ENCODE assay signal across 17 cellular contexts in the genomic region with DNA sequence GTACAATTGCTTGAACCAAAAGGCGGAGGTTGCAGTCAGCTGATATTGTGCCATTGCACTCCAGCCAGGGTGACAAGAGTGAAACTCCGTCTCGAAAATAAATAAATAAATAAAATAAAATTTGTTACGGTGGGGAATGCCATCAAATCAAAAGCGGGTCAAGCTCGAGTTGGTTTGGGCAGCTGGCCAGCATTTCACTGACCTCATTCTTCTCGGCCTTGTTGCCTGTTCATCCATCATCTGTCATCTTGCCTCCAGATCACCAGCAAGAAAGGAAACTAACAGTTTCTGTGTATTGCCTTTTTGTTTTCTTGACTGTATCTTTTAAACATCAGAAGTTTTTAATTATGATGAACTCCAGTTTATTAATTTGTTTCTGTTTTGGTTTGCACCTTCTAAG. TPM values are rescaled to one million over a fixed set of nuclear protein-coding genes. Genes with fewer than 3 reads are reported as not detected.
DNase-seq lines count a peak whose midpoint lies in the region; ATAC-seq, FAIRE-seq and TF ChIP-seq lines count a peak whose summit lies in the region.
"Had no signal": no experiment of that assay in that cellular context is flagged by ENCODE, and none has a peak within 500 bp of the region (broad histone marks: within the 10 kb centered on the region; RNA-seq: fewer than 3 reads in every experiment).

No MANE protein-coding gene starts in this region.

- CTCF ChIA-PET in GM12878 (lab: Yijun Ruan, JAX): interaction anchor here (0.6 kb wide), 1 partner anchor 26 kb away, joined by 3 read pairs; no protein-coding TSS in a partner anchor
- CTCF ChIA-PET in activated naive CD4-positive, alpha-beta T cell treated with anti-CD3 and anti-CD28 coated beads for 36 hours (lab: Charles Lee): no interaction called here

- no peak overlapping the region for H2AFZ ChIP-seq in GM12878 (ENCODE audit: control insufficient read depth, low read depth, low read length)

- no peak for TF ChIP-seq POLR2A in GM12878 (IDR thresholded peaks at IDR 0.05; ENCODE audit: low read depth, low read length)
- no peak for TF ChIP-seq POLR2A in thyroid gland (IDR thresholded peaks at IDR 0.05)

- DNase-seq in NCI-H226 (peak; percentile 8), GM12878 (ENCODE audit: low read depth, low spot score) (no peak), kidney tubule cell (ENCODE audit: low spot score) (peak; percentile 53), thyroid gland (peak; percentile 12 to 48), colonic mucosa (no peak), DMS79 (lab: John Stamatoyannopoulos, UW) (no peak)
- no peak for DNase-seq in activated naive CD4-positive, alpha-beta T cell treated with anti-CD3 and anti-CD28 coated beads for 36 hours
- DNase-seq: CD8-positive, alpha-beta memory T cell; DMS 273 treated with DMSO at 0.1 percent for 48 hours; EL; HCEC 1CT; KBM-7; NCI-H1092; NCI-H1694 treated with DMSO at 0.1 percent for 48 hours; NCI-H510A treated with DMSO at 0.1 percent for 48 hours; Peyer's patch had no signal

- no peaks in the 10 kb centered on the region for H3K27me3 Mint-ChIP-seq in activated naive CD4-positive, alpha-beta T cell treated with anti-CD3 and anti-CD28 coated beads for 36 hours (ENCODE audit: low read depth)

- BruUV-seq in GM12878 (replicated peaks; lab: Mats Ljungman, UMichigan): no TSS peak

- H3K4me3 ChIP-seq in GM12878 (no peak overlapping the region), thyroid gland (replicated peaks in 1 of 3) (no peak overlapping the region), colonic mucosa (no peak overlapping the region)
- H3K4me3 ChIP-seq: Peyer's patch had no signal

- SMC1A ChIA-PET in GM12878 (lab: Charles Lee; ENCODE audit: uncharacterized antibody, unreplicated experiment): interaction anchor here (0.7 to 1.9 kb wide), 6 partner anchors 10 to 45 kb away, joined by 3 to 4 read pairs (median 4); no protein-coding TSS in a partner anchor

- H3K4me2 ChIP-seq in GM12878 (ENCODE audit: control insufficient read depth, insufficient read depth): no peak overlapping the region

- no peak overlapping the region for H3K4me3 Mint-ChIP-seq in activated naive CD4-positive, alpha-beta T cell treated with anti-CD3 and anti-CD28 coated beads for 36 hours
- H3K4me3 Mint-ChIP-seq: CD8-positive, alpha-beta memory T cell had no signal

- no peak for TF ChIP-seq RAD21 in GM12878 (IDR thresholded peaks at IDR 0.05; ENCODE audit: insufficient read depth, low read depth, low read length)

- TF ChIP-seq CTCF in GM12878 (IDR thresholded peaks at IDR 0.05 in 2 of 3, conservative IDR thresholded peaks at IDR 0.05 in 1 of 3; ENCODE audit: control insufficient read depth in 2 of 3, extremely low read depth in 1 of 3, insufficient read depth in 1 of 3, low read depth in 3 of 3, low read length in 3 of 3) (no peak), thyroid gland (IDR thresholded peaks at IDR 0.05) (no peak), colonic mucosa (IDR thresholded peaks at IDR 0.05) (no peak)

- H3K79me2 ChIP-seq in GM12878 (ENCODE audit: control insufficient read depth, insufficient read depth, low read length): no peaks in the 10 kb centered on the region

- H3K27me3 ChIP-seq in GM12878 (replicated peaks in 1 of 2; ENCODE audit: control insufficient read depth in 2 of 2, insufficient read depth in 2 of 2, low read length in 1 of 2): no peaks in the 10 kb centered on the region
- H3K27me3 ChIP-seq in thyroid gland: no peaks in the 10 kb centered on the region
- H3K27me3 ChIP-seq in colonic mucosa: no peaks in the 10 kb centered on the region
- H3K27me3 ChIP-seq: Peyer's patch had no signal

- no peak for TF ChIP-seq EP300 in GM12878 (IDR thresholded peaks at IDR 0.05; ENCODE audit: borderline replicate concordance in 1 of 2, control insufficient read depth in 1 of 2, low read depth in 2 of 2, low read length in 2 of 2)

- POLR2A ChIA-PET in GM12878 (lab: Charles Lee): interaction anchor here (1.3 kb wide), 1 partner anchor 10 kb away, joined by 3 read pairs; no protein-coding TSS in a partner anchor

- peaks cover 7% of the 10 kb centered on the region for H3K4me1 Mint-ChIP-seq in activated naive CD4-positive, alpha-beta T cell treated with anti-CD3 and anti-CD28 coated beads for 36 hours (ENCODE audit: low read depth)
- H3K4me1 Mint-ChIP-seq: CD8-positive, alpha-beta memory T cell had no signal

- intact Hi-C loops in GM12878 (cut with micrococcal nuclease; ENCODE audit: unreplicated experiment): no loop called here
- intact Hi-C loops in thyroid gland (cut with DNase I): no loop called here
- intact Hi-C loops in colonic mucosa (cut with DNase I): no loop called here
- intact Hi-C loops in activated naive CD4-positive, alpha-beta T cell treated with anti-CD3 and anti-CD28 coated beads for 36 hours (cut with micrococcal nuclease): no loop called here

- H3K27ac ChIP-seq in GM12878 (ENCODE audit: control insufficient read depth, insufficient read depth): no peak overlapping the region
- no peak overlapping the region for H3K27ac ChIP-seq in thyroid gland
- no peak overlapping the region for H3K27ac ChIP-seq in colonic mucosa
- H3K27ac ChIP-seq: Peyer's patch had no signal

- H3K9me3 Mint-ChIP-seq in activated naive CD4-positive, alpha-beta T cell treated with anti-CD3 and anti-CD28 coated beads for 36 hours: peaks cover 4% of the 10 kb centered on the region

- ATAC-seq in GM12878 (no peak), GM21619 (IDR thresholded peaks at IDR 0.05; ENCODE audit: unreplicated experiment) (no peak)

- no peaks in the 10 kb centered on the region for H4K20me1 ChIP-seq in GM12878 (ENCODE audit: control insufficient read depth, insufficient read depth)

- H3K36me3 Mint-ChIP-seq in activated naive CD4-positive, alpha-beta T cell treated with anti-CD3 and anti-CD28 coated beads for 36 hours (ENCODE audit: low read depth): no peaks in the 10 kb centered on the region
- H3K36me3 Mint-ChIP-seq: CD8-positive, alpha-beta memory T cell had no signal

- WGBS in GM12878 (ENCODE audit: insufficient coverage, insufficient replicate concordance, low lambda C conversion rate, missing lambda C conversion rate): 89% methylated on average over 7 of the region's 7 CpGs
- WGBS in thyroid gland, 2 donors: 53 to 56% methylated on average over 7 of the region's 7 CpGs

- no peak overlapping the region for H3K27ac Mint-ChIP-seq in activated naive CD4-positive, alpha-beta T cell treated with anti-CD3 and anti-CD28 coated beads for 36 hours
- H3K27ac Mint-ChIP-seq: CD8-positive, alpha-beta memory T cell had no signal

- no peak for FAIRE-seq in GM12878 (lab: Jason Lieb, UNC)

- H3K9me3 ChIP-seq in GM12878 (replicated peaks; ENCODE audit: control insufficient read depth, insufficient read depth, low read length) (no peaks in the 10 kb centered on the region; the same call in 2 of the 3 replicates), thyroid gland (no peaks in the 10 kb centered on the region), colonic mucosa (no peaks in the 10 kb centered on the region)
- H3K9me3 ChIP-seq: Peyer's patch had no signal

- H3K36me3 ChIP-seq in GM12878 (ENCODE audit: control insufficient read depth in 2 of 2, insufficient read depth in 2 of 2, low read length in 1 of 2) (no peaks in the 10 kb centered on the region), thyroid gland (no peaks in the 10 kb centered on the region), colonic mucosa (no peaks in the 10 kb centered on the region)
- H3K36me3 ChIP-seq: Peyer's patch had no signal

- RAD21 ChIA-PET in GM12878 (lab: Charles Lee; ENCODE audit: unreplicated experiment): interaction anchor here (0.8 kb wide), 1 partner anchor 9 kb away, joined by 3 read pairs; no protein-coding TSS in a partner anchor

- in situ Hi-C loops in GM12878 (cut with MboI): no loop called here

- peaks cover 4% of the 10 kb centered on the region for H3K4me1 ChIP-seq in GM12878 (ENCODE audit: control insufficient read depth, insufficient read depth, low read length)
- H3K4me1 ChIP-seq in thyroid gland: peaks cover 0 to 5% of the 10 kb centered on the region in 2 donors
- H3K4me1 ChIP-seq in colonic mucosa: no peaks in the 10 kb centered on the region
- H3K4me1 ChIP-seq: Peyer's patch had no signal

- H3K9ac ChIP-seq in GM12878 (ENCODE audit: control insufficient read depth, insufficient read depth, low read length): no peak overlapping the region
- H3K9ac ChIP-seq in colonic mucosa (ENCODE audit: low read depth in 2 of 2, low read length in 2 of 2): no peak overlapping the region

TF ChIP-seq in GM12878, 131 proteins besides CTCF, POLR2A, EP300 and RAD21:
- TF ChIP-seq, protein P1, sequence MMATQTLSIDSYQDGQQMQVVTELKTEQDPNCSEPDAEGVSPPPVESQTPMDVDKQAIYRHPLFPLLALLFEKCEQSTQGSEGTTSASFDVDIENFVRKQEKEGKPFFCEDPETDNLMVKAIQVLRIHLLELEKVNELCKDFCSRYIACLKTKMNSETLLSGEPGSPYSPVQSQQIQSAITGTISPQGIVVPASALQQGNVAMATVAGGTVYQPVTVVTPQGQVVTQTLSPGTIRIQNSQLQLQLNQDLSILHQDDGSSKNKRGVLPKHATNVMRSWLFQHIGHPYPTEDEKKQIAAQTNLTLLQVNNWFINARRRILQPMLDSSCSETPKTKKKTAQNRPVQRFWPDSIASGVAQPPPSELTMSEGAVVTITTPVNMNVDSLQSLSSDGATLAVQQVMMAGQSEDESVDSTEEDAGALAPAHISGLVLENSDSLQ (IDR thresholded peaks at IDR 0.05): 0 out of 2 replicates have a peak, but pooled peaks have one; percentile 11
- TF ChIP-seq BHLHE40 (IDR thresholded peaks at IDR 0.05; ENCODE audit: borderline replicate concordance in 1 of 2, low read depth in 2 of 2, low read length in 1 of 2): no peak

RNA-seq across cellular contexts. Expression of a gene that starts 31.5 kb away (rescaled TPM):
- total RNA-seq in GM12878 (2013; cell fraction: nucleolus; rRNA removed): 30.2 and 36.1 TPM in 2 replicates
- total RNA-seq in GM12878 (2014; rRNA removed) (12.8 and 15.4 TPM in 2 replicates), GM12878 (2014; rRNA removed; fragmentation: Illumina TruSeq; extraction: Trizol) (14.6 and 15.8 TPM in 2 replicates), GM12878 (2021) (15.6 and 18.9 TPM in 2 replicates), thyroid gland (10 to 100 TPM; 30.9 to 45.2 (median 35.8) TPM), colonic mucosa (10 to 100 TPM in 1 of 2 donors, 1 to 10 TPM in 1; 8.6 to 11.1 TPM)
- 8.8 TPM for polyA plus RNA-seq in GM12878 (2011; ENCODE audit: low read depth)
- polyA plus RNA-seq in GM12878 (2011; rRNA removed) (22.8 and 31.2 TPM in 2 replicates), GM12878 (2014; fragmentation: Illumina TruSeq; extraction: Trizol) (12.9 and 19.2 TPM in 2 replicates), GM12878 (2014; fragmentation: Nextera tagmentation; extraction: Ambion mirVana) (1 to 10 TPM; 8.6 TPM), GM12878 (2014; rRNA removed) (12.4 and 17.5 TPM in 2 replicates), GM12878 (2016; fragmentation: Nextera tagmentation; extraction: Ambion mirVana) (10 to 100 TPM in 1 of 2 experiments, 1 to 10 TPM in 1; 4.8 to 12.0 TPM)
- polyA plus RNA-seq in GM12878 (2011; cell fraction: cytosol; rRNA removed): 8.3 and 9.6 TPM in 2 replicates
- 14.6 and 18.6 TPM in 2 replicates for polyA plus RNA-seq in GM12878 (2011; cell fraction: nucleus; rRNA removed)
- polyA plus RNA-seq in GM12878 (2012): 9.3 and 13.2 TPM in 2 replicates
- polyA minus RNA-seq in GM12878 (2011; rRNA and poly(A)+ RNA removed): 11.7 and 19.6 TPM in 2 replicates
- polyA minus RNA-seq in GM12878 (2011; cell fraction: cytosol; rRNA and poly(A)+ RNA removed): 4.6 and 8.0 TPM in 2 replicates
- polyA minus RNA-seq in GM12878 (2011; cell fraction: nucleus; rRNA and poly(A)+ RNA removed): 8.0 and 11.8 TPM in 2 replicates
- 10 to 100 TPM; 36.8 to 39.2 TPM for total RNA-seq in activated naive CD4-positive, alpha-beta T cell treated with anti-CD3 and anti-CD28 coated beads for 36 hours

Comparison
In these comparisons a context has a peak if more than half of its experiments do, and no peak if none do; other contexts are left out.
1. DNase-seq: peak in NCI-H226 (single experiment), kidney tubule cell (single experiment) and thyroid gland (2 of 2); none in GM12878 (single experiment), colonic mucosa (single experiment), activated naive CD4-positive, alpha-beta T cell treated with anti-CD3 and anti-CD28 coated beads for 36 hours (single experiment) and DMS79 (single experiment).